9 cellular contexts compared by ENCODE assay signal in the genomic region with DNA sequence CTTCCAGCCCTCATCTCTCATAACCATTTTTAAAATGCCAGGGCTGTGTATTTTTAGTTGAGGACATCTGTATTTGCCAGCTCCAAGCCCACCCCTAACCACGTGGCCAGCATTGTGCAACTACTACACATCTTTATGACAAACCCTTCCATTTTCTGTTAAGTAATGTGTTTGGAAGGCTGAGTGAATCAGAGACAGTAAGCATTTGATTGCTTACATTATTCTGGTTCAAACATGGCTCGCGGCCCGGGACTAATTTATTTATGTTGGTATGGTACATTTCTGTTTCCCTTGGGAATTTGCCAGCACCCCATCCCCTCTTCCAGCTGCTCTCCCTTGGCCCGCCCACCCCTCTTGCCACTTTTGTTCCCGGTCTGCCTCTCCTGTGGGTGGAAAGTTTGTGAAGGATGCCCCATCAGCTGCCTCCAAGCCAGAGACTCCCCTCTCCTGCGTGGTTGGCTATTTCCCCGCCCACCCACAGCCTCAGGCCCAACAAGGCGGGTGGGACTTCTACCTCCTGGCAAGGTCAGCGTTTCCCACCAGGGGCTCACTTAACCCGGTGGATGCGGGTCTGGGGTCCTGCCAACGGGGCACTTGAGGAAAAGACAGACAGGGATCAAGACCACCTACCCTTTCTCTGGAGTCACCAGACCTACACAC.
DNase-seq lines count a peak whose midpoint lies in the region; ATAC-seq and TF ChIP-seq lines count a peak whose summit lies in the region.
"Had no signal": no experiment of that assay in that cellular context is flagged by ENCODE, and none has a peak within 500 bp of the region (broad histone marks: within the 10 kb centered on the region; RNA-seq: fewer than 3 reads in every experiment).

No MANE protein-coding gene starts in this region.

- no peaks in the 10 kb centered on the region for H3K9me3 Mint-ChIP-seq in activated naive CD4-positive, alpha-beta T cell treated with anti-CD3 and anti-CD28 coated beads, Interleukin-2, amount 10 ng/mL, durations not matched to agents 7 days and 5 days

- peaks cover 19% of the 10 kb centered on the region for H3K4me1 Mint-ChIP-seq in activated naive CD4-positive, alpha-beta T cell treated with anti-CD3 and anti-CD28 coated beads, Interleukin-2, amount 10 ng/mL, durations not matched to agents 7 days and 5 days

- DNase-seq in COR-L47 (lab: John Stamatoyannopoulos, UW), result peak; percentile 88
- peak; percentile 51 for DNase-seq in NCI-H748 treated with DMSO at 0.1 percent for 48 hours (lab: John Stamatoyannopoulos, UW)
- peak; percentile 61 for DNase-seq in epithelial cell of esophagus (ENCODE audit: low read depth)
- DNase-seq in posterior cingulate gyrus, result peak in 6 of 10 donors; percentile 32 to 86 (median 46)
- DNase-seq in stimulated activated CD4-positive, alpha-beta T cell treated with anti-CD3 and anti-CD28 coated beads, Interleukin-4, amount 100 ng/mL, for 1 hour, result no peak
- DNase-seq in activated CD4-positive, alpha-beta T cell treated with anti-CD3 and anti-CD28 coated beads for 4 hours, result no peak
- no peak for DNase-seq in activated naive CD4-positive, alpha-beta T cell treated with anti-CD3 and anti-CD28 coated beads, Interleukin-2, amount 10 ng/mL, durations not matched to agents 7 days and 5 days
- DNase-seq: kidney had no signal

- no peak for TF ChIP-seq CTCF in epithelial cell of esophagus (IDR thresholded peaks at IDR 0.05; ENCODE audit: insufficient read depth, low read depth, low read length, missing control alignments)

- CTCF ChIA-PET in activated naive CD4-positive, alpha-beta T cell treated with anti-CD3 and anti-CD28 coated beads, Interleukin-2, amount 10 ng/mL, durations not matched to agents 7 days and 5 days (lab: Charles Lee), result interaction anchor here (0.5 kb wide), 1 partner anchor 68 kb away, joined by 3 read pairs; no protein-coding TSS in a partner anchor

- no peaks in the 10 kb centered on the region for H3K36me3 Mint-ChIP-seq in activated naive CD4-positive, alpha-beta T cell treated with anti-CD3 and anti-CD28 coated beads, Interleukin-2, amount 10 ng/mL, durations not matched to agents 7 days and 5 days

- H3K4me3 ChIP-seq in epithelial cell of esophagus (ENCODE audit: low read length), result no peak overlapping the region

- no peak for ATAC-seq in HG03469 (IDR thresholded peaks at IDR 0.05; ENCODE audit: unreplicated experiment)

- peaks cover 6% of the 10 kb centered on the region for H3K27me3 Mint-ChIP-seq in activated naive CD4-positive, alpha-beta T cell treated with anti-CD3 and anti-CD28 coated beads, Interleukin-2, amount 10 ng/mL, durations not matched to agents 7 days and 5 days

- intact Hi-C loops in posterior cingulate gyrus (cut with DNase I), result no loop called here

- no peak overlapping the region for H3K27ac Mint-ChIP-seq in activated naive CD4-positive, alpha-beta T cell treated with anti-CD3 and anti-CD28 coated beads, Interleukin-2, amount 10 ng/mL, durations not matched to agents 7 days and 5 days

- no peak overlapping the region for H3K4me3 Mint-ChIP-seq in activated naive CD4-positive, alpha-beta T cell treated with anti-CD3 and anti-CD28 coated beads, Interleukin-2, amount 10 ng/mL, durations not matched to agents 7 days and 5 days

Comparison
In these comparisons a context has a peak if more than half of its experiments do, and no peak if none do; other contexts are left out.
1. DNase-seq: peak in COR-L47 (single experiment), NCI-H748 treated with DMSO at 0.1 percent for 48 hours (single experiment), epithelial cell of esophagus (single experiment) and posterior cingulate gyrus (6 of 10); none in stimulated activated CD4-positive, alpha-beta T cell treated with anti-CD3 and anti-CD28 coated beads, Interleukin-4, amount 100 ng/mL, for 1 hour (single experiment), activated CD4-positive, alpha-beta T cell treated with anti-CD3 and anti-CD28 coated beads for 4 hours (0 of 2) and activated naive CD4-positive, alpha-beta T cell treated with anti-CD3 and anti-CD28 coated beads, Interleukin-2, amount 10 ng/mL, durations not matched to agents 7 days and 5 days (single experiment).